14 cellular contexts compared by ENCODE assay signal in the genomic region with DNA sequence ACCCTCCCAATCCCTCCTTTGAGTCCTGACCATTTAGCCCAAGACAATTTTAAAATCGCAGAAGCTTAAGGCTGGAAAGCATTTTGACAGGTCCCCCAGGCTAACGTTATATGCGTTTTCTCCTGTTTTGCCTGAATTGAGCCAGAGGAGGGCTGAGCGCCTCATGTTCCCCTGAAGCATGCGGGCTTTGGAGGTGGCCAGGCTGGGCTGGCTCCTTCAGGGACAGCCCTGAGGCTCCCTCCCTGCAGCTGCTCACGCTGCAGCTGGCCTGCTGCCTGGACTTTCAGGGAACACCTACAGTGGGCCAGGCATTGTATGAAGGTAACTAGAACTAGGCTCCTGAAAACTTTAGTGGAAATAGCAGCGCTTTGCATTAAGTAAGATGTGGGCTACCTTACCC.
A peak's percentile ranks its signal among the peaks of the same experiment; 100 is the strongest.
DNase-seq lines count a peak whose midpoint lies in the region; ATAC-seq and TF ChIP-seq lines count a peak whose summit lies in the region.
"Had no signal": no experiment of that assay in that cellular context is flagged by ENCODE, and none has a peak within 500 bp of the region (broad histone marks: within the 10 kb centered on the region; RNA-seq: fewer than 3 reads in every experiment).

No MANE protein-coding gene starts in this region.

- H3K4me1 ChIP-seq in naive thymus-derived CD4-positive, alpha-beta T cell (ENCODE audit: control insufficient read depth in 2 of 2, insufficient read depth in 2 of 2, low read length in 2 of 2), result no peaks in the 10 kb centered on the region

- peaks cover 72% of the 10 kb centered on the region for H3K4me1 Mint-ChIP-seq in CD14-positive monocyte
- H3K4me1 Mint-ChIP-seq in naive thymus-derived CD4-positive, alpha-beta T cell, result peaks cover 0 to 2% (median 0%) of the 10 kb centered on the region in 7 donors
- peaks cover 49% of the 10 kb centered on the region for H3K4me1 Mint-ChIP-seq in progenitor cell of endocrine pancreas (ENCODE audit: low read depth)
- H3K4me1 Mint-ChIP-seq in stimulated activated memory B cell treated with anti-CD40 and anti-IgM and Interleukin-4, amounts not matched to agents 10 μg/mL and 1 μg/mL and 100 μg/mL, for 72 hours, result peaks cover 7% of the 10 kb centered on the region
- H3K4me1 Mint-ChIP-seq: CD4-positive, CD25-positive, alpha-beta regulatory T cell; natural killer cell had no signal

- DNase-seq in CD14-positive monocyte (ENCODE audit: low spot score) (no peak), NCI-H2029 (lab: John Stamatoyannopoulos, UW) (peak; percentile 13), dermis blood vessel endothelial cell (peak; percentile 43), progenitor cell of endocrine pancreas (ENCODE audit: low spot score, unreplicated experiment) (no peak)
- no peak for DNase-seq in naive thymus-derived CD4-positive, alpha-beta T cell
- no peak for DNase-seq in activated CD4-positive, alpha-beta T cell treated with anti-CD3 and anti-CD28 coated beads for 1 hour
- DNase-seq: activated CD4-positive, alpha-beta T cell treated with anti-CD3 and anti-CD28 coated beads for 4 hours; CD4-positive, CD25-positive, alpha-beta regulatory T cell; central memory CD4-positive, alpha-beta T cell; natural killer cell; NCI-H774; stimulated activated naive CD4-positive, alpha-beta T cell had no signal

- H3K4me3 Mint-ChIP-seq in CD14-positive monocyte (peak overlapping the region; percentile 50 to 78), progenitor cell of endocrine pancreas (ENCODE audit: low read depth) (no peak overlapping the region)
- H3K4me3 Mint-ChIP-seq in naive thymus-derived CD4-positive, alpha-beta T cell, result no peak overlapping the region
- no peak overlapping the region for H3K4me3 Mint-ChIP-seq in stimulated activated memory B cell treated with anti-CD40 and anti-IgM and Interleukin-4, amounts not matched to agents 10 μg/mL and 1 μg/mL and 100 μg/mL, for 72 hours
- H3K4me3 Mint-ChIP-seq: CD4-positive, CD25-positive, alpha-beta regulatory T cell; natural killer cell had no signal

- H3K9me3 Mint-ChIP-seq in CD14-positive monocyte (peaks cover 0 to 3% (median 0%) of the 10 kb centered on the region in 7 donors), progenitor cell of endocrine pancreas (ENCODE audit: low read depth) (no peaks in the 10 kb centered on the region)
- no peaks in the 10 kb centered on the region for H3K9me3 Mint-ChIP-seq in naive thymus-derived CD4-positive, alpha-beta T cell
- no peaks in the 10 kb centered on the region for H3K9me3 Mint-ChIP-seq in stimulated activated memory B cell treated with anti-CD40 and anti-IgM and Interleukin-4, amounts not matched to agents 10 μg/mL and 1 μg/mL and 100 μg/mL, for 72 hours
- H3K9me3 Mint-ChIP-seq: natural killer cell had no signal

- peak; percentile 22 for ATAC-seq in naive thymus-derived CD4-positive, alpha-beta T cell
- no peak for ATAC-seq in HG02678 (IDR thresholded peaks at IDR 0.05; ENCODE audit: unreplicated experiment)
- ATAC-seq in stimulated activated memory B cell treated with anti-CD40 and anti-IgM and Interleukin-4, amounts not matched to agents 10 μg/mL and 1 μg/mL and 100 μg/mL, for 72 hours, result no peak

- H3K36me3 Mint-ChIP-seq in CD14-positive monocyte (peaks cover 13 to 18% of the 10 kb centered on the region in 2 donors), progenitor cell of endocrine pancreas (ENCODE audit: insufficient read depth) (no peaks in the 10 kb centered on the region)
- H3K36me3 Mint-ChIP-seq in naive thymus-derived CD4-positive, alpha-beta T cell, result no peaks in the 10 kb centered on the region
- H3K36me3 Mint-ChIP-seq in stimulated activated memory B cell treated with anti-CD40 and anti-IgM and Interleukin-4, amounts not matched to agents 10 μg/mL and 1 μg/mL and 100 μg/mL, for 72 hours, result no peaks in the 10 kb centered on the region
- H3K36me3 Mint-ChIP-seq: CD4-positive, CD25-positive, alpha-beta regulatory T cell; natural killer cell had no signal

- H3K27ac ChIP-seq in naive thymus-derived CD4-positive, alpha-beta T cell (ENCODE audit: low read depth, low read length), result no peak overlapping the region

- TF ChIP-seq CTCF in CD14-positive monocyte (IDR thresholded peaks at IDR 0.05), result no peak
- no peak for TF ChIP-seq CTCF in progenitor cell of endocrine pancreas (IDR thresholded peaks at IDR 0.05; ENCODE audit: unreplicated experiment)

- intact Hi-C loops in CD14-positive monocyte (cut with micrococcal nuclease), result loop anchor here (1.0 to 10.0 kb wide), 4 partner anchors 38 to 126 kb away; no protein-coding TSS in a partner anchor
- intact Hi-C loops in naive thymus-derived CD4-positive, alpha-beta T cell (cut with micrococcal nuclease), result no loop called here

- H3K27ac Mint-ChIP-seq in CD14-positive monocyte (peak overlapping the region; percentile 90 to 97 (median 96)), progenitor cell of endocrine pancreas (no peak overlapping the region)
- H3K27ac Mint-ChIP-seq in naive thymus-derived CD4-positive, alpha-beta T cell, result no peak overlapping the region
- no peak overlapping the region for H3K27ac Mint-ChIP-seq in stimulated activated memory B cell treated with anti-CD40 and anti-IgM and Interleukin-4, amounts not matched to agents 10 μg/mL and 1 μg/mL and 100 μg/mL, for 72 hours
- H3K27ac Mint-ChIP-seq: CD4-positive, CD25-positive, alpha-beta regulatory T cell; natural killer cell had no signal

- POLR2A ChIA-PET in naive thymus-derived CD4-positive, alpha-beta T cell (lab: Charles Lee), result no interaction called here

- H3K36me3 ChIP-seq in naive thymus-derived CD4-positive, alpha-beta T cell (ENCODE audit: control insufficient read depth in 2 of 3, insufficient read depth in 3 of 3, low read length in 3 of 3), result no peaks in the 10 kb centered on the region

- CTCF ChIA-PET in naive thymus-derived CD4-positive, alpha-beta T cell (lab: Charles Lee), result no interaction called here

- H3K27me3 Mint-ChIP-seq in CD14-positive monocyte (ENCODE audit: low read depth in 3 of 3) (peaks cover 1 to 10% (median 2%) of the 10 kb centered on the region in 3 donors), progenitor cell of endocrine pancreas (peaks cover 21% of the 10 kb centered on the region)
- H3K27me3 Mint-ChIP-seq in naive thymus-derived CD4-positive, alpha-beta T cell, result peaks cover 0 to 16% (median 7%) of the 10 kb centered on the region in 5 donors
- peaks cover 49% of the 10 kb centered on the region for H3K27me3 Mint-ChIP-seq in stimulated activated memory B cell treated with anti-CD40 and anti-IgM and Interleukin-4, amounts not matched to agents 10 μg/mL and 1 μg/mL and 100 μg/mL, for 72 hours

- no peak overlapping the region for H3K4me3 ChIP-seq in naive thymus-derived CD4-positive, alpha-beta T cell (ENCODE audit: low read length)

- no peaks in the 10 kb centered on the region for H3K27me3 ChIP-seq in naive thymus-derived CD4-positive, alpha-beta T cell (ENCODE audit: control insufficient read depth in 2 of 2, insufficient read depth in 2 of 2, low read length in 2 of 2)

- H3K9me3 ChIP-seq in naive thymus-derived CD4-positive, alpha-beta T cell (ENCODE audit: control insufficient read depth in 2 of 3, low read length in 3 of 3), result no peaks in the 10 kb centered on the region

Comparison
In these comparisons a context has a peak if more than half of its experiments do, and no peak if none do; other contexts are left out.
1. DNase-seq: peak in NCI-H2029 (single experiment) and dermis blood vessel endothelial cell (single experiment); none in CD14-positive monocyte (single experiment), naive thymus-derived CD4-positive, alpha-beta T cell (0 of 9), activated CD4-positive, alpha-beta T cell treated with anti-CD3 and anti-CD28 coated beads for 1 hour (single experiment) and progenitor cell of endocrine pancreas (single experiment).
2. H3K27ac Mint-ChIP-seq: peak in CD14-positive monocyte (7 of 7); none in naive thymus-derived CD4-positive, alpha-beta T cell (0 of 9), progenitor cell of endocrine pancreas (single experiment) and stimulated activated memory B cell treated with anti-CD40 and anti-IgM and Interleukin-4, amounts not matched to agents 10 μg/mL and 1 μg/mL and 100 μg/mL, for 72 hours (single experiment).
3. H3K4me3 Mint-ChIP-seq: peak in CD14-positive monocyte (2 of 2); none in naive thymus-derived CD4-positive, alpha-beta T cell (0 of 10), progenitor cell of endocrine pancreas (single experiment) and stimulated activated memory B cell treated with anti-CD40 and anti-IgM and Interleukin-4, amounts not matched to agents 10 μg/mL and 1 μg/mL and 100 μg/mL, for 72 hours (single experiment).
4. intact Hi-C loops: an anchor here in CD14-positive monocyte (1.0 to 10.0 kb wide); none called in naive thymus-derived CD4-positive, alpha-beta T cell.